ENCODE assay signal across 1 cellular context in genomic region chr20:3910868-3911267, GRCh38.
TF ChIP-seq lines count a peak whose summit lies in the region.

No MANE protein-coding gene starts in this region.

TF ChIP-seq in K562, 482 proteins besides CTCF, POLR2A, EP300 and RAD21:
- TF ChIP-seq, protein P1, sequence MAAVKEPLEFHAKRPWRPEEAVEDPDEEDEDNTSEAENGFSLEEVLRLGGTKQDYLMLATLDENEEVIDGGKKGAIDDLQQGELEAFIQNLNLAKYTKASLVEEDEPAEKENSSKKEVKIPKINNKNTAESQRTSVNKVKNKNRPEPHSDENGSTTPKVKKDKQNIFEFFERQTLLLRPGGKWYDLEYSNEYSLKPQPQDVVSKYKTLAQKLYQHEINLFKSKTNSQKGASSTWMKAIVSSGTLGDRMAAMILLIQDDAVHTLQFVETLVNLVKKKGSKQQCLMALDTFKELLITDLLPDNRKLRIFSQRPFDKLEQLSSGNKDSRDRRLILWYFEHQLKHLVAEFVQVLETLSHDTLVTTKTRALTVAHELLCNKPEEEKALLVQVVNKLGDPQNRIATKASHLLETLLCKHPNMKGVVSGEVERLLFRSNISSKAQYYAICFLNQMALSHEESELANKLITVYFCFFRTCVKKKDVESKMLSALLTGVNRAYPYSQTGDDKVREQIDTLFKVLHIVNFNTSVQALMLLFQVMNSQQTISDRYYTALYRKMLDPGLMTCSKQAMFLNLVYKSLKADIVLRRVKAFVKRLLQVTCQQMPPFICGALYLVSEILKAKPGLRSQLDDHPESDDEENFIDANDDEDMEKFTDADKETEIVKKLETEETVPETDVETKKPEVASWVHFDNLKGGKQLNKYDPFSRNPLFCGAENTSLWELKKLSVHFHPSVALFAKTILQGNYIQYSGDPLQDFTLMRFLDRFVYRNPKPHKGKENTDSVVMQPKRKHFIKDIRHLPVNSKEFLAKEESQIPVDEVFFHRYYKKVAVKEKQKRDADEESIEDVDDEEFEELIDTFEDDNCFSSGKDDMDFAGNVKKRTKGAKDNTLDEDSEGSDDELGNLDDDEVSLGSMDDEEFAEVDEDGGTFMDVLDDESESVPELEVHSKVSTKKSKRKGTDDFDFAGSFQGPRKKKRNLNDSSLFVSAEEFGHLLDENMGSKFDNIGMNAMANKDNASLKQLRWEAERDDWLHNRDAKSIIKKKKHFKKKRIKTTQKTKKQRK (IDR thresholded peaks at IDR 0.05; ENCODE audit: borderline replicate concordance, low read depth, low read length), result no peak
- TF ChIP-seq ZNF785 (CRISPR knock-in tag; IDR thresholded peaks at IDR 0.05) (no peak), CBX3 (IDR thresholded peaks at IDR 0.05; ENCODE audit: borderline replicate concordance in 1 of 2, low read length in 2 of 2) (no peak), ZSCAN29 (IDR thresholded peaks at IDR 0.05) (no peak), ATF7 (IDR thresholded peaks at IDR 0.05) (no peak), CHD1 (IDR thresholded peaks at IDR 0.05; ENCODE audit: low read length) (no peak), KDM2B (CRISPR knock-in tag; IDR thresholded peaks at IDR 0.05) (no peak), OTX1 (CRISPR knock-in tag; IDR thresholded peaks at IDR 0.05) (no peak), BRF2 (IDR thresholded peaks at IDR 0.05; ENCODE audit: borderline replicate concordance, insufficient read depth, insufficient read length) (no peak), NCOA4 (IDR thresholded peaks at IDR 0.05; ENCODE audit: partially characterized antibody) (no peak)
